3 cellular contexts compared by ENCODE assay signal in the genomic region with DNA sequence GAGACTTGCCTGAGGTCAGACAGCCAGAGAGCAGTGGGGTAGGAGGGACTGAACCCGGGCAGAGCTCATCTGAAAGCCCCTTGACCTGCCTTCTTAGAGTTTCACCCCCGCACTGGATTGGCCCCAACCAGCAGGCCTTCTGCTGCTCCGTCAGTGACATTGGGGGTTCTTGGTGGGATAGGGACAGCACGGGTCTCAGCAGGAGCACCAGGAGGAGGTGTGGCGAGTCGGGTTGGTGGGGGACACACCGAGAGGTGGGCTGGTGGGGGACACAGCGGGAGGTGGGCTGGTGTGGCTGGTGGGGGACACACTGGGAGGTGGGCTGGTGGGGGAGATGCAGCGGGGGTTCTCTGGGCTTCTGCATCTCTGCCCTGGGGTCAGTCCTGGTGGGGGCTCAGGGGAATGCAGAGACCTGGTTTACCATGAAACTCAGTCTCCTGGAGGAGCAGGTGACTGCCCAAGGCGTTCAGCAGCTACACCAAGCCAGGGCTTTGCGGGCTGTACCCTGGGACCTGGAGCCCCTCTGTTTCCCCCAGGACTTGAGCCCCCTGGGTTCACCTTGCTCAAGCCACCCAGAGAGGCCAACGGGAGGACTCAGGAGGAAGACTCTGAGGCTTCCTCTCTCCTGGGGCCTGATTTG.
TF ChIP-seq lines count a peak whose summit lies in the region.

No MANE protein-coding gene starts in this region.

TF ChIP-seq in SK-N-SH, 30 proteins besides CTCF, POLR2A, EP300 and RAD21:
- TF ChIP-seq, protein P1, sequence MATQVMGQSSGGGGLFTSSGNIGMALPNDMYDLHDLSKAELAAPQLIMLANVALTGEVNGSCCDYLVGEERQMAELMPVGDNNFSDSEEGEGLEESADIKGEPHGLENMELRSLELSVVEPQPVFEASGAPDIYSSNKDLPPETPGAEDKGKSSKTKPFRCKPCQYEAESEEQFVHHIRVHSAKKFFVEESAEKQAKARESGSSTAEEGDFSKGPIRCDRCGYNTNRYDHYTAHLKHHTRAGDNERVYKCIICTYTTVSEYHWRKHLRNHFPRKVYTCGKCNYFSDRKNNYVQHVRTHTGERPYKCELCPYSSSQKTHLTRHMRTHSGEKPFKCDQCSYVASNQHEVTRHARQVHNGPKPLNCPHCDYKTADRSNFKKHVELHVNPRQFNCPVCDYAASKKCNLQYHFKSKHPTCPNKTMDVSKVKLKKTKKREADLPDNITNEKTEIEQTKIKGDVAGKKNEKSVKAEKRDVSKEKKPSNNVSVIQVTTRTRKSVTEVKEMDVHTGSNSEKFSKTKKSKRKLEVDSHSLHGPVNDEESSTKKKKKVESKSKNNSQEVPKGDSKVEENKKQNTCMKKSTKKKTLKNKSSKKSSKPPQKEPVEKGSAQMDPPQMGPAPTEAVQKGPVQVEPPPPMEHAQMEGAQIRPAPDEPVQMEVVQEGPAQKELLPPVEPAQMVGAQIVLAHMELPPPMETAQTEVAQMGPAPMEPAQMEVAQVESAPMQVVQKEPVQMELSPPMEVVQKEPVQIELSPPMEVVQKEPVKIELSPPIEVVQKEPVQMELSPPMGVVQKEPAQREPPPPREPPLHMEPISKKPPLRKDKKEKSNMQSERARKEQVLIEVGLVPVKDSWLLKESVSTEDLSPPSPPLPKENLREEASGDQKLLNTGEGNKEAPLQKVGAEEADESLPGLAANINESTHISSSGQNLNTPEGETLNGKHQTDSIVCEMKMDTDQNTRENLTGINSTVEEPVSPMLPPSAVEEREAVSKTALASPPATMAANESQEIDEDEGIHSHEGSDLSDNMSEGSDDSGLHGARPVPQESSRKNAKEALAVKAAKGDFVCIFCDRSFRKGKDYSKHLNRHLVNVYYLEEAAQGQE (IDR thresholded peaks at IDR 0.05; ENCODE audit: low read depth, low read length), result no peak
- TF ChIP-seq NFIC (IDR thresholded peaks at IDR 0.05; ENCODE audit: borderline replicate concordance) (no peak), CHD2 (IDR thresholded peaks at IDR 0.05; ENCODE audit: low read length, partially characterized antibody) (no peak)

TF ChIP-seq in SK-N-SH treated with all-trans-retinoic acid at 6 μM for 48 hours, 23 proteins besides CTCF, POLR2A, EP300 and RAD21:
- TF ChIP-seq ZC3H10 (CRISPR knock-in tag; IDR thresholded peaks at IDR 0.05) (no peak), ZNF8 (CRISPR knock-in tag; IDR thresholded peaks at IDR 0.05) (no peak), TOX (CRISPR knock-in tag; IDR thresholded peaks at IDR 0.05; ENCODE audit: borderline replicate concordance) (no peak), ESRRG (CRISPR knock-in tag; IDR thresholded peaks at IDR 0.05) (no peak), SNAI2 (CRISPR knock-in tag; IDR thresholded peaks at IDR 0.05) (no peak), ARNTL (CRISPR knock-in tag; IDR thresholded peaks at IDR 0.05; ENCODE audit: borderline replicate concordance, low read depth) (no peak), ISL1 (CRISPR knock-in tag; IDR thresholded peaks at IDR 0.05) (no peak), PPARA (CRISPR knock-in tag; IDR thresholded peaks at IDR 0.05; ENCODE audit: borderline replicate concordance) (no peak), ZNF565 (CRISPR knock-in tag; conservative IDR thresholded peaks at IDR 0.05; ENCODE audit: low read depth) (no peak)
- TF ChIP-seq, protein P2, sequence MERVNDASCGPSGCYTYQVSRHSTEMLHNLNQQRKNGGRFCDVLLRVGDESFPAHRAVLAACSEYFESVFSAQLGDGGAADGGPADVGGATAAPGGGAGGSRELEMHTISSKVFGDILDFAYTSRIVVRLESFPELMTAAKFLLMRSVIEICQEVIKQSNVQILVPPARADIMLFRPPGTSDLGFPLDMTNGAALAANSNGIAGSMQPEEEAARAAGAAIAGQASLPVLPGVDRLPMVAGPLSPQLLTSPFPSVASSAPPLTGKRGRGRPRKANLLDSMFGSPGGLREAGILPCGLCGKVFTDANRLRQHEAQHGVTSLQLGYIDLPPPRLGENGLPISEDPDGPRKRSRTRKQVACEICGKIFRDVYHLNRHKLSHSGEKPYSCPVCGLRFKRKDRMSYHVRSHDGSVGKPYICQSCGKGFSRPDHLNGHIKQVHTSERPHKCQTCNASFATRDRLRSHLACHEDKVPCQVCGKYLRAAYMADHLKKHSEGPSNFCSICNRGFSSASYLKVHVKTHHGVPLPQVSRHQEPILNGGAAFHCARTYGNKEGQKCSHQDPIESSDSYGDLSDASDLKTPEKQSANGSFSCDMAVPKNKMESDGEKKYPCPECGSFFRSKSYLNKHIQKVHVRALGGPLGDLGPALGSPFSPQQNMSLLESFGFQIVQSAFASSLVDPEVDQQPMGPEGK (CRISPR knock-in tag; IDR thresholded peaks at IDR 0.05; ENCODE audit: borderline replicate concordance), result no peak
- TF ChIP-seq, protein P3, sequence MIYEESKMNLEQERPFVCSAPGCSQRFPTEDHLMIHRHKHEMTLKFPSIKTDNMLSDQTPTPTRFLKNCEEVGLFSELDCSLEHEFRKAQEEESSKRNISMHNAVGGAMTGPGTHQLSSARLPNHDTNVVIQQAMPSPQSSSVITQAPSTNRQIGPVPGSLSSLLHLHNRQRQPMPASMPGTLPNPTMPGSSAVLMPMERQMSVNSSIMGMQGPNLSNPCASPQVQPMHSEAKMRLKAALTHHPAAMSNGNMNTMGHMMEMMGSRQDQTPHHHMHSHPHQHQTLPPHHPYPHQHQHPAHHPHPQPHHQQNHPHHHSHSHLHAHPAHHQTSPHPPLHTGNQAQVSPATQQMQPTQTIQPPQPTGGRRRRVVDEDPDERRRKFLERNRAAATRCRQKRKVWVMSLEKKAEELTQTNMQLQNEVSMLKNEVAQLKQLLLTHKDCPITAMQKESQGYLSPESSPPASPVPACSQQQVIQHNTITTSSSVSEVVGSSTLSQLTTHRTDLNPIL (CRISPR knock-in tag; IDR thresholded peaks at IDR 0.05; ENCODE audit: low read depth), result no peak

TF ChIP-seq in H1, 55 proteins besides CTCF, POLR2A, EP300 and RAD21:
- TF ChIP-seq RFX5 (IDR thresholded peaks at IDR 0.05; ENCODE audit: borderline replicate concordance, low read depth, low read length) (no peak), CHD1 (IDR thresholded peaks at IDR 0.05; ENCODE audit: low read depth, low read length) (no peak), JUN (IDR thresholded peaks at IDR 0.05; ENCODE audit: low read depth, low read length) (no peak), SRF (IDR thresholded peaks at IDR 0.05; ENCODE audit: low read depth, low read length) (no peak), JUND (IDR thresholded peaks at IDR 0.05; ENCODE audit: low read length) (no peak), SIN3A (conservative IDR thresholded peaks at IDR 0.05 in 1 of 2, IDR thresholded peaks at IDR 0.05 in 1 of 2; ENCODE audit: low read depth in 1 of 2, low read length in 2 of 2) (no peak), TBP (IDR thresholded peaks at IDR 0.05; ENCODE audit: low read depth, low read length) (no peak), POLR2AphosphoS5 (IDR thresholded peaks at IDR 0.05; ENCODE audit: low read depth, low read length) (no peak), SIX5 (IDR thresholded peaks at IDR 0.05; ENCODE audit: low read depth, low read length) (no peak), BRCA1 (IDR thresholded peaks at IDR 0.05; ENCODE audit: low read depth, low read length) (no peak), YY1 (IDR thresholded peaks at IDR 0.05; ENCODE audit: low read depth, low read length) (no peak)
